ENCODE assay signal across 8 cellular contexts in genomic region chr1:89632213-89633102, GRCh38. TPM values are rescaled to one million over a fixed set of nuclear protein-coding genes. Genes with fewer than 3 reads are reported as not detected.
DNase-seq lines count a peak whose midpoint lies in the region; ATAC-seq, FAIRE-seq and TF ChIP-seq lines count a peak whose summit lies in the region.

No MANE protein-coding gene starts in this region.

- POLR2A ChIA-PET in A549 (lab: Yijun Ruan, JAX) = interaction anchor here (1.0 kb wide), 2 partner anchors 34 to 130 kb away, joined by 3 to 5 read pairs; no protein-coding TSS in a partner anchor

- TF ChIP-seq CTCF in A549 (IDR thresholded peaks at IDR 0.05) (peak; percentile 53), WI38 (IDR thresholded peaks at IDR 0.05; ENCODE audit: low read depth, low read length) (0 out of 2 replicates have a peak, but pooled peaks have one; percentile 16), bronchial epithelial cell (IDR thresholded peaks at IDR 0.05; ENCODE audit: insufficient read depth, low read length, severe bottlenecking) (peak; percentile 27)

- CTCF ChIA-PET in A549 (lab: Yijun Ruan, JAX) = interaction anchor here (0.7 to 7.5 kb wide), 8 partner anchors 12 to 135 kb away, joined by 3 to 64 read pairs (median 4); no protein-coding TSS in a partner anchor

- DNase-seq in A549 (ENCODE audit: low read depth in 1 of 2, low spot score in 1 of 2) = peak; percentile 47 to 69
- peak; percentile 82 for DNase-seq in NCI-H2107 (lab: John Stamatoyannopoulos, UW)
- peak; percentile 48 for DNase-seq in bronchial epithelial cell (ENCODE audit: low read depth)
- peak; percentile 76 for DNase-seq in iris pigment epithelial cell (ENCODE audit: low read depth)
- peak; percentile 86 for DNase-seq in stimulated activated CD4-positive, alpha-beta T cell treated with anti-CD3 and anti-CD28 coated beads, Interleukin-12 subunit alpha, Interleukin-12 subunit beta, amount 100 ng/mL, for 4 hours

- peak; percentile 90 for ATAC-seq in A549
- peak; percentile 88 for ATAC-seq in GM18502 (IDR thresholded peaks at IDR 0.05; ENCODE audit: poor library complexity, unreplicated experiment)
- peak; percentile 76 for ATAC-seq in HG02973 (IDR thresholded peaks at IDR 0.05; ENCODE audit: unreplicated experiment)

- peak in 1 of 2 experiments; percentile 77; a peak in 4 of 5 replicates for TF ChIP-seq RAD21 in A549 (conservative IDR thresholded peaks at IDR 0.05 in 1 of 2, IDR thresholded peaks at IDR 0.05 in 1 of 2)

- H3K27me3 ChIP-seq in bronchial epithelial cell (ENCODE audit: control insufficient read depth, insufficient read depth, low read length) = no peaks in the 10 kb centered on the region

- peak overlapping the region; percentile 81 to 95 for H3K27ac ChIP-seq in A549

- no peak; the same call in 1 of the 2 replicates for TF ChIP-seq POLR2A in A549 (IDR thresholded peaks at IDR 0.05; ENCODE audit: low read length)

- no peak for TF ChIP-seq EP300 in A549 (IDR thresholded peaks at IDR 0.05)

- H3K4me3 ChIP-seq in A549 (peak overlapping the region; percentile 76), WI38 (ENCODE audit: low read depth, low read length) (peak overlapping the region; percentile 92), bronchial epithelial cell (ENCODE audit: low read depth, low read length) (peak overlapping the region; percentile 98)

- H3K4me1 ChIP-seq in A549 = peaks cover 35% of the 10 kb centered on the region

- H3K9me3 ChIP-seq in A549 = no peaks in the 10 kb centered on the region

- H3K4me2 ChIP-seq in A549 = peak overlapping the region; percentile 80

- 35% methylated on average over 9 of the region's 65 CpGs for WGBS in A549 (ENCODE audit: missing lambda C conversion rate)

- FAIRE-seq in A549 (lab: Jason Lieb, UNC) (no peak), bronchial epithelial cell (lab: Jason Lieb, UNC) (no peak)

- no peaks in the 10 kb centered on the region for H3K36me3 ChIP-seq in bronchial epithelial cell (ENCODE audit: control insufficient read depth, insufficient read depth, low read length)

TF ChIP-seq in A549, 52 proteins besides CTCF, POLR2A, EP300 and RAD21:
- TF ChIP-seq MYC (IDR thresholded peaks at IDR 0.05; ENCODE audit: borderline replicate concordance, low read length) (no peak; the same call in 1 of the 2 replicates), SMC3 (IDR thresholded peaks at IDR 0.05) (peak; percentile 78)

RNA-seq across cellular contexts. Expression of gene LRRC8C, which starts 0.5 kb away (rescaled TPM):
- 14.7 and 15.9 TPM in 2 replicates for polyA plus RNA-seq in A549 (2011; rRNA removed)
- 4.0 and 4.8 TPM in 2 replicates for polyA plus RNA-seq in A549 (2012; cell fraction: cytosol; rRNA removed)
- polyA plus RNA-seq in A549 (2012; cell fraction: nucleus; rRNA removed) = 2.8 and 3.6 TPM in 2 replicates
- 5.6 to 6.6 TPM (median 6.3 TPM) in 3 replicates for polyA plus RNA-seq in A549 (2017; fragmentation: RNase III; extraction: RNeasy Plus Mini Kit Qiagen cat#74134 plus additional on column Dnase treatment)
- polyA minus RNA-seq in A549 (2011; rRNA and poly(A)+ RNA removed) = 10.0 and 10.4 TPM in 2 replicates
- total RNA-seq in bronchial epithelial cell = 5.5 and 8.8 TPM in 2 replicates

Comparison
In these comparisons a context has a peak if more than half of its experiments do, and no peak if none do; other contexts are left out.
1. Peak in every context shown above with its lines: DNase-seq, ATAC-seq, H3K4me3 ChIP-seq and H3K27ac ChIP-seq.